9 cellular contexts compared by ENCODE assay signal in genomic region chr14:45112886-45113772, GRCh38. TPM values are rescaled to one million over a fixed set of nuclear protein-coding genes. Genes with fewer than 3 reads are reported as not detected.
DNase-seq lines count a peak whose midpoint lies in the region; ATAC-seq and TF ChIP-seq lines count a peak whose summit lies in the region.
"Had no signal": no experiment of that assay in that cellular context is flagged by ENCODE, and none has a peak within 500 bp of the region (broad histone marks: within the 10 kb centered on the region; RNA-seq: fewer than 3 reads in every experiment).

No MANE protein-coding gene starts in this region.

- H3K4me1 ChIP-seq in RWPE2 (ENCODE audit: insufficient read depth, poor library complexity, severe bottlenecking) = peaks cover 13% of the 10 kb centered on the region

- peak overlapping the region; percentile 98 for H3K27ac Mint-ChIP-seq in activated T-cell treated with anti-CD3 and anti-CD28 coated beads, Interleukin-2, amount 50 U/mL, for 72 hours
- H3K27ac Mint-ChIP-seq in stimulated activated naive CD8-positive, alpha-beta T cell treated with anti-CD3 and anti-CD28 coated beads, Interleukin-15, amount 100 ng/mL, for 72 hours = peak overlapping the region; percentile 55 to 87

- no peak for DNase-seq in activated T-cell treated with anti-CD3 and anti-CD28 coated beads, Interleukin-2, amount 50 U/mL, for 72 hours
- DNase-seq in activated T-cell treated with anti-CD3 and anti-CD28 coated beads, Interleukin-2, amount 50 U/mL, for 48 hours = no peak
- DNase-seq in RWPE2 (ENCODE audit: low spot score) (no peak), epithelial cell of esophagus (ENCODE audit: low read depth) (peak; percentile 40), ecto neural progenitor cell (ENCODE audit: low spot score) (no peak), HuH-7.5 (ENCODE audit: low spot score) (no peak)
- no peak for DNase-seq in stimulated activated naive CD8-positive, alpha-beta T cell treated with anti-CD3 and anti-CD28 coated beads, Interleukin-15, amount 100 ng/mL, for 72 hours
- DNase-seq: activated CD4-positive, alpha-beta T cell treated with anti-CD3 and anti-CD28 coated beads for 1 hour had no signal

- peak overlapping the region; percentile 7 to 86 for H3K4me3 Mint-ChIP-seq in activated T-cell treated with anti-CD3 and anti-CD28 coated beads, Interleukin-2, amount 50 U/mL, for 72 hours
- peak overlapping the region in 1 of 2 donors; percentile 27 for H3K4me3 Mint-ChIP-seq in stimulated activated naive CD8-positive, alpha-beta T cell treated with anti-CD3 and anti-CD28 coated beads, Interleukin-15, amount 100 ng/mL, for 72 hours

- peak overlapping the region; percentile 11 for H3K27ac ChIP-seq in RWPE2 (ENCODE audit: poor library complexity, severe bottlenecking)

- H3K36me3 ChIP-seq in RWPE2 (ENCODE audit: low read depth) = peaks cover 98% of the 10 kb centered on the region

- no peaks in the 10 kb centered on the region for H3K9me3 Mint-ChIP-seq in activated T-cell treated with anti-CD3 and anti-CD28 coated beads, Interleukin-2, amount 50 U/mL, for 72 hours
- no peaks in the 10 kb centered on the region for H3K9me3 Mint-ChIP-seq in stimulated activated naive CD8-positive, alpha-beta T cell treated with anti-CD3 and anti-CD28 coated beads, Interleukin-15, amount 100 ng/mL, for 72 hours

- H3K4me1 Mint-ChIP-seq in activated T-cell treated with anti-CD3 and anti-CD28 coated beads, Interleukin-2, amount 50 U/mL, for 72 hours (ENCODE audit: low read depth) = peaks cover 25% of the 10 kb centered on the region
- peaks cover 16% of the 10 kb centered on the region for H3K4me1 Mint-ChIP-seq in stimulated activated naive CD8-positive, alpha-beta T cell treated with anti-CD3 and anti-CD28 coated beads, Interleukin-15, amount 100 ng/mL, for 72 hours

- H3K27me3 ChIP-seq in RWPE2 (ENCODE audit: insufficient read depth, poor library complexity, severe bottlenecking) = no peaks in the 10 kb centered on the region

- no peaks in the 10 kb centered on the region for H3K9me3 ChIP-seq in RWPE2 (ENCODE audit: severe bottlenecking)

- ATAC-seq in activated T-cell treated with anti-CD3 and anti-CD28 coated beads, Interleukin-2, amount 50 U/mL, for 72 hours (replicated peaks in 1 of 2) = peak; percentile 50 to 73
- peak; percentile 59 for ATAC-seq in RWPE2 (ENCODE audit: low read depth)
- ATAC-seq in stimulated activated naive CD8-positive, alpha-beta T cell treated with anti-CD3 and anti-CD28 coated beads, Interleukin-15, amount 100 ng/mL, for 72 hours = peak; percentile 68
- no peak for ATAC-seq in GM18873 (IDR thresholded peaks at IDR 0.05; ENCODE audit: low FRiP score, unreplicated experiment)

- no peaks in the 10 kb centered on the region for H3K27me3 Mint-ChIP-seq in activated T-cell treated with anti-CD3 and anti-CD28 coated beads, Interleukin-2, amount 50 U/mL, for 72 hours (ENCODE audit: low read depth)
- no peaks in the 10 kb centered on the region for H3K27me3 Mint-ChIP-seq in stimulated activated naive CD8-positive, alpha-beta T cell treated with anti-CD3 and anti-CD28 coated beads, Interleukin-15, amount 100 ng/mL, for 72 hours

- peaks cover 12 to 33% of the 10 kb centered on the region in 2 donors for H3K36me3 Mint-ChIP-seq in activated T-cell treated with anti-CD3 and anti-CD28 coated beads, Interleukin-2, amount 50 U/mL, for 72 hours (ENCODE audit: insufficient read depth in 2 of 2)

- TF ChIP-seq CTCF in RWPE2 (IDR thresholded peaks at IDR 0.05; ENCODE audit: poor library complexity, severe bottlenecking) (no peak), epithelial cell of esophagus (IDR thresholded peaks at IDR 0.05; ENCODE audit: insufficient read depth, low read depth, low read length, missing control alignments) (no peak)

- H3K4me3 ChIP-seq in RWPE2 (ENCODE audit: severe bottlenecking) = no peak overlapping the region
- H3K4me3 ChIP-seq in epithelial cell of esophagus (ENCODE audit: low read length) = no peak overlapping the region

RNA-seq across cellular contexts. Expression of gene FKBP3, which starts 21.2 kb away (rescaled TPM):
- total RNA-seq in activated T-cell treated with anti-CD3 and anti-CD28 coated beads, Interleukin-2, amount 50 U/mL, for 72 hours = 10 to 100 TPM; 48.6 to 49.6 TPM

RNA-seq across cellular contexts. Expression of gene FANCM, which starts 22.6 kb away (rescaled TPM):
- 10 to 100 TPM; 12.4 to 13.5 TPM for total RNA-seq in activated T-cell treated with anti-CD3 and anti-CD28 coated beads, Interleukin-2, amount 50 U/mL, for 72 hours

RNA-seq across cellular contexts. Expression of gene PRPF39, which starts 29.2 kb away (rescaled TPM):
- 10 to 100 TPM; 40.5 to 49.7 TPM for total RNA-seq in activated T-cell treated with anti-CD3 and anti-CD28 coated beads, Interleukin-2, amount 50 U/mL, for 72 hours
